8 cellular contexts compared by ENCODE assay signal in the genomic region with DNA sequence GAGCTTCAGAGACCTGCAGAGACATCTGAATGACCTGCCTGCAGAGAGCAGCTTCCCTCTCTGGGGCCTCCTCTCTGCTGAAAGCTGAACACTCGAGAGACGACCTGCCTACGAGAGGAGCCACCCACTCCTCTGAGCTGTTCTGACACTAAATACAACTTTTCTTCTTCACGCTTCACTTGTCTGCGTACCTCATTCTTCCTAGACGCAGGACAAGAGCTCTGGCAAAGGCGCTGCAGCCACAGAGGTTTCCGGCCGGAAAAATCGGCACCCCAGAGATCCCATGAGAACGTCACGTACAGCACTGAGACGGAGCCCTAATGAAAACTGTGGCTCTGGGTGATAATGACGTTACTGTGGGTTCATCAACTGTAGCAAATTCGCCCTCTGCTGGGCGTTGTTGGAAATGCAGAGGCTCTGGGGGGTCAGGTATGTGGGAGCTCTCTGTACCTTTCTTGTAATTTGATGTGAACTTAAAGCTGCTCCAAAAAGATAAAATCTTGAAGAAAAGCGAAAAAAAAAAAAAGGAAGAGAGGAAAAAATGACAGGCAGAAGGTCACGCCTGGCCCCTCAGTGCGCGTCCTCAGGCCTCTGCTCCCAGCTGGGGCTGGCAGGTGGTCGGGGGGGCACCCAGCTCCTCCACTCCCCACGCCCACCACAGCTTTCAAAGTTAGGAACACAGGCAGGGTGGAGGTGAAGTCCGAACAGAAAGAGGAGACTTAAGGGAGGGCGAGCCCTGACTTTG.
DNase-seq lines count a peak whose midpoint lies in the region; ATAC-seq and TF ChIP-seq lines count a peak whose summit lies in the region.

No MANE protein-coding gene starts in this region.

- ATAC-seq in GM18873 (IDR thresholded peaks at IDR 0.05; ENCODE audit: low FRiP score, unreplicated experiment) = peak; percentile 91
- peak; percentile 88 for ATAC-seq in HG03159 (IDR thresholded peaks at IDR 0.05; ENCODE audit: unreplicated experiment)
- peak; percentile 89 for ATAC-seq in lung (ENCODE audit: insufficient read depth, low FRiP score)

- H3K27me3 Mint-ChIP-seq in activated CD4-positive, alpha-beta T cell treated with anti-CD3 and anti-CD28 coated beads, Interleukin-2, amount 10 ng/mL, durations not matched to agents 7 days and 5 days = no peaks in the 10 kb centered on the region

- H3K9me3 ChIP-seq in lung (ENCODE audit: control insufficient read depth in 2 of 2, insufficient read depth in 1 of 2, low read length in 1 of 2) = peaks cover 0 to 7% of the 10 kb centered on the region in 2 donors

- CTCF ChIA-PET in activated CD4-positive, alpha-beta T cell treated with anti-CD3 and anti-CD28 coated beads, Interleukin-2, amount 10 ng/mL, durations not matched to agents 7 days and 5 days (lab: Charles Lee) = interaction anchor here (0.6 to 2.7 kb wide), 21 partner anchors 8 to 296 kb away, joined by 3 to 24 read pairs (median 3); partner anchors contain the start of gene DYNC2I1

- peak overlapping the region; percentile 78 for H3K27ac Mint-ChIP-seq in activated CD4-positive, alpha-beta T cell treated with anti-CD3 and anti-CD28 coated beads, Interleukin-2, amount 10 ng/mL, durations not matched to agents 7 days and 5 days

- peak overlapping the region; percentile 71 for H3K4me3 Mint-ChIP-seq in activated CD4-positive, alpha-beta T cell treated with anti-CD3 and anti-CD28 coated beads, Interleukin-2, amount 10 ng/mL, durations not matched to agents 7 days and 5 days

- H3K36me3 Mint-ChIP-seq in activated CD4-positive, alpha-beta T cell treated with anti-CD3 and anti-CD28 coated beads, Interleukin-2, amount 10 ng/mL, durations not matched to agents 7 days and 5 days (ENCODE audit: low read depth) = no peaks in the 10 kb centered on the region

- H3K4me3 ChIP-seq in dorsolateral prefrontal cortex = peak overlapping the region in 46 of 59 donors; percentile 9 to 60 (median 38)
- no peak overlapping the region for H3K4me3 ChIP-seq in lung

- POLR2A ChIA-PET in activated CD4-positive, alpha-beta T cell treated with anti-CD3 and anti-CD28 coated beads, Interleukin-2, amount 10 ng/mL, durations not matched to agents 7 days and 5 days (lab: Charles Lee) = interaction anchor here (0.6 to 0.7 kb wide), 3 partner anchors 105 to 235 kb away, joined by 4 to 9 read pairs (median 5); no protein-coding TSS in a partner anchor

- intact Hi-C loops in dorsolateral prefrontal cortex (cut with DNase I) = loop anchor here (2.0 to 5.0 kb wide), 2 partner anchors 270 to 282 kb away; no protein-coding TSS in a partner anchor

- DNase-seq in AG08396 (ENCODE audit: low spot score) (peak; percentile 88), NCI-H524 treated with DMSO at 0.1 percent for 48 hours (lab: John Stamatoyannopoulos, UW) (peak; percentile 16), dorsolateral prefrontal cortex (peak; percentile 17 to 87 (median 78)), lung (ENCODE audit: low spot score) (peak; percentile 88)
- DNase-seq in activated CD4-positive, alpha-beta T cell treated with anti-CD3 and anti-CD28 coated beads, Interleukin-2, amount 10 ng/mL, durations not matched to agents 7 days and 5 days = peak; percentile 89
- peak; percentile 67 to 93 (median 79) for DNase-seq in stimulated activated CD4-positive, alpha-beta T cell treated with anti-CD3 and anti-CD28 coated beads, TNF-alpha, amount 100 ng/mL, for 1 hour (ENCODE audit: low read depth in 3 of 3, low spot score in 1 of 3)

- TF ChIP-seq CTCF in dorsolateral prefrontal cortex (IDR thresholded peaks at IDR 0.05 in 54 of 56, conservative IDR thresholded peaks at IDR 0.05 in 2 of 56; ENCODE audit: low read depth in 1 of 56, partially characterized antibody in 56 of 56) (peak; percentile 61 to 95 (median 84)), lung (IDR thresholded peaks at IDR 0.05; ENCODE audit: control extremely low read depth, extremely low read depth) (peak; percentile 91)

- H3K27ac ChIP-seq in dorsolateral prefrontal cortex (peak overlapping the region in 20 of 59 donors; percentile 7 to 73 (median 42)), lung (ENCODE audit: low read depth in 1 of 2, low read length in 1 of 2) (no peak overlapping the region)

- H3K36me3 ChIP-seq in lung (ENCODE audit: control insufficient read depth in 2 of 2, insufficient read depth in 2 of 2, low read length in 2 of 2) = no peaks in the 10 kb centered on the region

- H3K27me3 ChIP-seq in dorsolateral prefrontal cortex (no peaks in the 10 kb centered on the region), lung (ENCODE audit: control insufficient read depth, insufficient read depth) (no peaks in the 10 kb centered on the region)

- 24 to 25% methylated on average over 24 of the region's 24 CpGs for WGBS in lung, 2 donors

- peaks cover 11% of the 10 kb centered on the region for H3K9me3 Mint-ChIP-seq in activated CD4-positive, alpha-beta T cell treated with anti-CD3 and anti-CD28 coated beads, Interleukin-2, amount 10 ng/mL, durations not matched to agents 7 days and 5 days

- H3K4me1 ChIP-seq in lung (ENCODE audit: control insufficient read depth in 2 of 2, insufficient read depth in 2 of 2, low read length in 2 of 2) = peaks cover 0 to 6% of the 10 kb centered on the region in 2 donors

- H3K4me1 Mint-ChIP-seq in activated CD4-positive, alpha-beta T cell treated with anti-CD3 and anti-CD28 coated beads, Interleukin-2, amount 10 ng/mL, durations not matched to agents 7 days and 5 days = peaks cover 21% of the 10 kb centered on the region

Comparison
In these comparisons a context has a peak if more than half of its experiments do, and no peak if none do; other contexts are left out.
1. DNase-seq: peak in every context shown above with its lines; median percentile 89 in activated CD4-positive, alpha-beta T cell treated with anti-CD3 and anti-CD28 coated beads, Interleukin-2, amount 10 ng/mL, durations not matched to agents 7 days and 5 days; 88 in AG08396; 88 in lung; 79 in stimulated activated CD4-positive, alpha-beta T cell treated with anti-CD3 and anti-CD28 coated beads, TNF-alpha, amount 100 ng/mL, for 1 hour; 78 in dorsolateral prefrontal cortex; 16 in NCI-H524 treated with DMSO at 0.1 percent for 48 hours.